ENCODE assay signal across 20 cellular contexts in genomic region chr2:100130595-100131391, GRCh38. TPM values are rescaled to one million over a fixed set of nuclear protein-coding genes. Genes with fewer than 3 reads are reported as not detected.
"Had no signal": no experiment of that assay in that cellular context is flagged by ENCODE, and none has a peak within 500 bp of the region (broad histone marks: within the 10 kb centered on the region; RNA-seq: fewer than 3 reads in every experiment).

No MANE protein-coding gene starts in this region.

- H3K9me3 Mint-ChIP-seq: activated CD4-positive, alpha-beta T cell treated with anti-CD3 and anti-CD28 coated beads, Interleukin-2, amount 10 ng/mL, durations not matched to agents 24 days and 14 days; brain; central memory CD8-positive, alpha-beta T cell; stimulated activated naive CD8-positive, alpha-beta T cell treated with anti-CD3 and anti-CD28 coated beads, Interleukin-15, Interleukin-2, amounts not matched to agents 100 ng/mL and 50 ng/mL, for 24 hours; T-helper 2 cell treated with Interferon-gamma antibody and Interleukin-4, amounts not matched to agents 5 μg/mL and 100 μg/mL, for 36 hours had no signal

- H3K27ac ChIP-seq: hepatocyte, left ventricle myocardium inferior, testis, upper lobe of right lung had no signal

- ATAC-seq: sciatic nerve, upper lobe of right lung had no signal

- H3K4me1 ChIP-seq: testis, upper lobe of right lung had no signal

- H3K27me3 Mint-ChIP-seq: activated CD4-positive, alpha-beta T cell treated with anti-CD3 and anti-CD28 coated beads, Interleukin-2, amount 10 ng/mL, durations not matched to agents 24 days and 14 days; central memory CD8-positive, alpha-beta T cell; stimulated activated naive CD8-positive, alpha-beta T cell treated with anti-CD3 and anti-CD28 coated beads, Interleukin-15, Interleukin-2, amounts not matched to agents 100 ng/mL and 50 ng/mL, for 24 hours had no signal

- H3K4me3 ChIP-seq: hepatocyte, left ventricle myocardium inferior, testis, upper lobe of right lung had no signal

- DNase-seq: activated CD4-positive, alpha-beta T cell treated with anti-CD3 and anti-CD28 coated beads, Interleukin-2, amount 10 ng/mL, durations not matched to agents 24 days and 14 days; activated CD8-positive, alpha-beta memory T cell treated with anti-CD3 and anti-CD28 coated beads for 24 hours; activated naive CD4-positive, alpha-beta T cell; amniotic stem cell; cortex of kidney; erythroblast; kidney; left ventricle myocardium inferior; mesenchymal stem cell; stimulated activated CD4-positive, alpha-beta T cell treated with anti-CD3 and anti-CD28 coated beads, Interleukin-2, amount 100 ng/mL, for 24 hours; SW 1271; testis; upper lobe of right lung had no signal

- H3K36me3 Mint-ChIP-seq: brain had no signal

- H3K27ac Mint-ChIP-seq: activated CD4-positive, alpha-beta T cell treated with anti-CD3 and anti-CD28 coated beads, Interleukin-2, amount 10 ng/mL, durations not matched to agents 24 days and 14 days; brain; stimulated activated naive CD8-positive, alpha-beta T cell treated with anti-CD3 and anti-CD28 coated beads, Interleukin-15, Interleukin-2, amounts not matched to agents 100 ng/mL and 50 ng/mL, for 24 hours; T-helper 2 cell treated with Interferon-gamma antibody and Interleukin-4, amounts not matched to agents 5 μg/mL and 100 μg/mL, for 36 hours had no signal

- H3K27me3 ChIP-seq: hepatocyte, testis, upper lobe of right lung had no signal

- H3K9me3 ChIP-seq: left ventricle myocardium inferior, testis, upper lobe of right lung had no signal

- H3K4me3 Mint-ChIP-seq: activated CD4-positive, alpha-beta T cell treated with anti-CD3 and anti-CD28 coated beads, Interleukin-2, amount 10 ng/mL, durations not matched to agents 24 days and 14 days; brain; central memory CD8-positive, alpha-beta T cell; stimulated activated naive CD8-positive, alpha-beta T cell treated with anti-CD3 and anti-CD28 coated beads, Interleukin-15, Interleukin-2, amounts not matched to agents 100 ng/mL and 50 ng/mL, for 24 hours; T-helper 2 cell treated with Interferon-gamma antibody and Interleukin-4, amounts not matched to agents 5 μg/mL and 100 μg/mL, for 36 hours had no signal

- H3K4me1 Mint-ChIP-seq: activated CD4-positive, alpha-beta T cell treated with anti-CD3 and anti-CD28 coated beads, Interleukin-2, amount 10 ng/mL, durations not matched to agents 24 days and 14 days; central memory CD8-positive, alpha-beta T cell had no signal

- H3K36me3 ChIP-seq: left ventricle myocardium inferior, upper lobe of right lung had no signal

RNA-seq across cellular contexts. Expression of gene AFF3, which starts 11.6 kb away (rescaled TPM):
- total RNA-seq: pulmonary artery endothelial cell had no signal
